ENCODE assay signal across 12 cellular contexts in the genomic region with DNA sequence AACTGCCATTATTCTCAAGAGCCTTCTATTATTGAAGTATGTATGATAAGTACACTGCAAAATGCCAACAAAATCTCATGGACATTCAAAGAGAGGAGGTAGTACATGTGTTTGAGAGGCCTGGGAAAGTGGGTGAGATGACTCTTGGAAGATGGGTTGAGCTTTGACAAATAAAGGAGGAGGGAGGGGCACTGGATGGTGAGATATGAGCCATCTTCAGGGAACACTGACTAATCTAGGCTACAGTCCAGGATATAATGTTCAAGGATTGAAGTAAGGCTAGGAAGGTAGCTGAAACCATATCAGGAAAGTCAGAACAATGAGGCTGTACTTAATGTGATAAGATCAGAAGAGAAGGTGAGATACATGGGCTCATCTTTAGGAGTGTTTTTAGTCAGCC.
"Had no signal": no experiment of that assay in that cellular context is flagged by ENCODE, and none has a peak within 500 bp of the region (broad histone marks: within the 10 kb centered on the region; RNA-seq: fewer than 3 reads in every experiment).

No MANE protein-coding gene starts in this region.

- H3K9me3 ChIP-seq: neutrophil had no signal

- H3K27me3 ChIP-seq: brain microvascular endothelial cell, neutrophil had no signal

- H3K4me1 ChIP-seq: parathyroid adenoma had no signal

- DNase-seq: activated B cell treated with CpG ODN at 0.5 μM for 24 hours; activated CD4-positive, alpha-beta T cell treated with anti-CD3 and anti-CD28 coated beads, Interleukin-2, amount 10 ng/mL, durations not matched to agents 24 days and 14 days; activated gamma-delta T cell treated with Interleukin-2 at 50 U/mL for 16 hours; amygdala; brain microvascular endothelial cell; effector memory CD4-positive, alpha-beta T cell; kidney; left ventricle myocardium superior; naive thymus-derived CD8-positive, alpha-beta T cell had no signal

- H3K36me3 ChIP-seq: brain microvascular endothelial cell, neutrophil had no signal

- H3K27ac ChIP-seq: brain microvascular endothelial cell, neutrophil, parathyroid adenoma had no signal

- ATAC-seq: left ventricle myocardium superior; naive thymus-derived CD8-positive, alpha-beta T cell; stimulated activated memory B cell treated with anti-CD40 and anti-IgM and Interleukin-4, amounts not matched to agents 10 μg/mL and 1 μg/mL and 100 μg/mL, for 72 hours had no signal
